Comparison of ENCODE assay signal across 20 cellular contexts in genomic region chr4:14926368-14926767, GRCh38.
DNase-seq lines count a peak whose midpoint lies in the region; ATAC-seq and TF ChIP-seq lines count a peak whose summit lies in the region.
"Had no signal": no experiment of that assay in that cellular context is flagged by ENCODE, and none has a peak within 500 bp of the region (broad histone marks: within the 10 kb centered on the region; RNA-seq: fewer than 3 reads in every experiment).

No MANE protein-coding gene starts in this region.

- no peaks in the 10 kb centered on the region for H3K9me3 Mint-ChIP-seq in natural killer cell
- H3K9me3 Mint-ChIP-seq in type B pancreatic cell = peaks cover 4% of the 10 kb centered on the region
- no peaks in the 10 kb centered on the region for H3K9me3 Mint-ChIP-seq in CD4-positive, alpha-beta memory T cell

- H3K4me1 ChIP-seq in right atrium auricular region (no peaks in the 10 kb centered on the region), gastroesophageal sphincter (peaks cover 0 to 12% (median 0%) of the 10 kb centered on the region in 3 donors)
- H3K4me1 ChIP-seq in CD4-positive, alpha-beta memory T cell (ENCODE audit: insufficient read depth, low read length) = no peaks in the 10 kb centered on the region

- H3K27me3 ChIP-seq in right atrium auricular region (no peaks in the 10 kb centered on the region), gastroesophageal sphincter (no peaks in the 10 kb centered on the region)
- H3K27me3 ChIP-seq in CD4-positive, alpha-beta memory T cell (ENCODE audit: insufficient read depth, low read length) = no peaks in the 10 kb centered on the region

- no peaks in the 10 kb centered on the region for H3K36me3 Mint-ChIP-seq in natural killer cell
- H3K36me3 Mint-ChIP-seq in type B pancreatic cell = no peaks in the 10 kb centered on the region
- no peaks in the 10 kb centered on the region for H3K36me3 Mint-ChIP-seq in CD4-positive, alpha-beta memory T cell
- H3K36me3 Mint-ChIP-seq: IgD-negative memory B cell had no signal

- H3K27ac Mint-ChIP-seq in natural killer cell = peak overlapping the region; percentile 7 to 17
- peak overlapping the region; percentile 79 for H3K27ac Mint-ChIP-seq in type B pancreatic cell
- no peak overlapping the region for H3K27ac Mint-ChIP-seq in CD4-positive, alpha-beta memory T cell
- H3K27ac Mint-ChIP-seq: IgD-negative memory B cell had no signal

- H3K36me3 ChIP-seq in right atrium auricular region (no peaks in the 10 kb centered on the region), gastroesophageal sphincter (no peaks in the 10 kb centered on the region)
- no peaks in the 10 kb centered on the region for H3K36me3 ChIP-seq in CD4-positive, alpha-beta memory T cell (ENCODE audit: insufficient read depth, low read length)

- TF ChIP-seq CTCF in right atrium auricular region (IDR thresholded peaks at IDR 0.05) (no peak), gastroesophageal sphincter (IDR thresholded peaks at IDR 0.05) (no peak), natural killer cell (IDR thresholded peaks at IDR 0.05) (no peak), type B pancreatic cell (conservative IDR thresholded peaks at IDR 0.05) (no peak)

- H3K4me3 ChIP-seq in right atrium auricular region = no peak overlapping the region
- H3K4me3 ChIP-seq in gastroesophageal sphincter = no peak overlapping the region
- no peak overlapping the region for H3K4me3 ChIP-seq in CD4-positive, alpha-beta memory T cell (ENCODE audit: low read length in 2 of 2)

- peaks cover 0 to 4% of the 10 kb centered on the region in 2 donors for H3K4me1 Mint-ChIP-seq in natural killer cell
- no peaks in the 10 kb centered on the region for H3K4me1 Mint-ChIP-seq in type B pancreatic cell (ENCODE audit: unreplicated experiment)
- no peaks in the 10 kb centered on the region for H3K4me1 Mint-ChIP-seq in CD4-positive, alpha-beta memory T cell
- H3K4me1 Mint-ChIP-seq: IgD-negative memory B cell had no signal

- 40 to 57% methylated on average over 1 of the region's 2 CpGs for WGBS in gastroesophageal sphincter (ENCODE audit: low coverage in 1 of 2), 2 donors

- peak; percentile 68 for ATAC-seq in Right ventricle myocardium inferior
- ATAC-seq in gastroesophageal sphincter = peak; percentile 50
- ATAC-seq in natural killer cell = peak in 2 of 3 donors; percentile 33 to 34

- POLR2A ChIA-PET in CD4-positive, alpha-beta memory T cell (lab: Charles Lee; ENCODE audit: partially characterized antibody) = no interaction called here

- no peak for TF ChIP-seq EP300 in gastroesophageal sphincter (IDR thresholded peaks at IDR 0.05)

- CTCF ChIA-PET in CD4-positive, alpha-beta memory T cell (lab: Charles Lee; ENCODE audit: partially characterized antibody) = no interaction called here

- no peak for TF ChIP-seq POLR2A in gastroesophageal sphincter (IDR thresholded peaks at IDR 0.05)

- intact Hi-C loops in Right ventricle myocardium inferior (cut with DNase I) = no loop called here
- intact Hi-C loops in natural killer cell (cut with micrococcal nuclease) = no loop called here
- intact Hi-C loops in CD4-positive, alpha-beta memory T cell (cut with micrococcal nuclease) = no loop called here

- DNase-seq in Right ventricle myocardium inferior (ENCODE audit: missing footprints) = no peak
- DNase-seq in right atrium auricular region (ENCODE audit: low spot score) = no peak
- no peak for DNase-seq in natural killer cell
- no peak for DNase-seq in type B pancreatic cell (ENCODE audit: extremely low spot score, unreplicated experiment)
- DNase-seq in kidney tubule cell (ENCODE audit: low spot score) = no peak
- no peak for DNase-seq in activated gamma-delta T cell treated with Interleukin-2 at 50 U/mL for 16 hours
- DNase-seq in CD4-positive, alpha-beta memory T cell = no peak
- DNase-seq: AML-193, DMS 273 treated with DMSO at 0.1 percent for 48 hours, GDM1, H7, Kasumi-1, NCI-H1092 treated with DMSO at 0.1 percent for 48 hours, NCI-H2081 treated with DMSO at 0.1 percent for 48 hours, NCI-H82, SIG-M5 had no signal

- H3K27ac ChIP-seq in right atrium auricular region (no peak overlapping the region), gastroesophageal sphincter (no peak overlapping the region)
- no peak overlapping the region for H3K27ac ChIP-seq in CD4-positive, alpha-beta memory T cell (ENCODE audit: low read depth, low read length)
- H3K27ac ChIP-seq: 22Rv1, C4-2B had no signal

- H3K27me3 Mint-ChIP-seq in natural killer cell (ENCODE audit: low read depth in 2 of 2) = peaks cover 0 to 4% of the 10 kb centered on the region in 2 donors
- H3K27me3 Mint-ChIP-seq in type B pancreatic cell = no peaks in the 10 kb centered on the region
- peaks cover 0 to 3% of the 10 kb centered on the region in 2 donors for H3K27me3 Mint-ChIP-seq in CD4-positive, alpha-beta memory T cell
- H3K27me3 Mint-ChIP-seq: IgD-negative memory B cell had no signal

- H3K4me3 Mint-ChIP-seq in natural killer cell (no peak overlapping the region), type B pancreatic cell (no peak overlapping the region)
- no peak overlapping the region for H3K4me3 Mint-ChIP-seq in CD4-positive, alpha-beta memory T cell
- H3K4me3 Mint-ChIP-seq: IgD-negative memory B cell had no signal

- H3K9me3 ChIP-seq in right atrium auricular region (no peaks in the 10 kb centered on the region), gastroesophageal sphincter (no peaks in the 10 kb centered on the region)
- H3K9me3 ChIP-seq in CD4-positive, alpha-beta memory T cell (ENCODE audit: control insufficient read depth in 1 of 2, low read length in 2 of 2) = no peaks in the 10 kb centered on the region

Comparison
In these comparisons a context has a peak if more than half of its experiments do, and no peak if none do; other contexts are left out.
1. H3K27ac Mint-ChIP-seq: peak in natural killer cell (2 of 2) and type B pancreatic cell (single experiment); none in CD4-positive, alpha-beta memory T cell (0 of 7).
2. Peak in every context shown above with its lines, with median percentiles within 50 percentile points of each other: ATAC-seq.